Comparison of ENCODE assay signal across 8 cellular contexts in genomic region chrX:39816871-39817731, GRCh38.
A peak's percentile ranks its signal among the peaks of the same experiment; 100 is the strongest.
DNase-seq lines count a peak whose midpoint lies in the region; ATAC-seq, FAIRE-seq and TF ChIP-seq lines count a peak whose summit lies in the region.

No MANE protein-coding gene starts in this region.

- peak overlapping the region; percentile 42; the same call in 2 of the 3 replicates for H3K27ac ChIP-seq in K562 (ENCODE audit: extremely low read depth, low read depth, low read length)
- H3K27ac ChIP-seq in esophagus squamous epithelium, result no peak overlapping the region

- POLR2A ChIA-PET in K562 (lab: Yijun Ruan, JAX), result interaction anchor here (0.7 to 1.2 kb wide), 3 partner anchors 18 to 268 kb away, joined by 3 to 5 read pairs (median 4); no protein-coding TSS in a partner anchor

- CTCF ChIA-PET in K562 (lab: Yijun Ruan, JAX; ENCODE audit: low intra/inter-chr PET ratio), result no interaction called here

- H3K4me1 ChIP-seq in K562 (replicated peaks in 1 of 2; ENCODE audit: control insufficient read depth in 2 of 2, insufficient read depth in 2 of 2, low read length in 2 of 2), result peaks cover 10 to 27% of the 10 kb centered on the region in 2 experiments
- H3K4me1 ChIP-seq in neuron (ENCODE audit: insufficient read depth, low read length), result peaks cover 15% of the 10 kb centered on the region
- H3K4me1 ChIP-seq in esophagus squamous epithelium, result peaks cover 0 to 25% (median 0%) of the 10 kb centered on the region in 3 donors

- 17% methylated on average over 12 of the region's 16 CpGs for WGBS in K562 (ENCODE audit: insufficient coverage, low coverage, missing lambda C conversion rate)
- WGBS in esophagus squamous epithelium, 2 donors, result 29% methylated on average over 12 of the region's 16 CpGs; no CpG with 5 or more reads in 1 of the 2 donors

- H3K79me2 ChIP-seq in K562 (ENCODE audit: control insufficient read depth, insufficient read depth, low read length), result no peaks in the 10 kb centered on the region

- no peak for TF ChIP-seq RAD21 in K562 (CRISPR knock-in tag; conservative IDR thresholded peaks at IDR 0.05 in 1 of 2, IDR thresholded peaks at IDR 0.05 in 1 of 2)

- no peaks in the 10 kb centered on the region for H3K9me3 ChIP-seq in K562 (replicated peaks; ENCODE audit: control insufficient read depth, insufficient read depth, low read depth, low read length)
- H3K9me3 ChIP-seq in neuron (ENCODE audit: low read length), result no peaks in the 10 kb centered on the region
- no peaks in the 10 kb centered on the region for H3K9me3 ChIP-seq in esophagus squamous epithelium

- H3K4me2 ChIP-seq in K562 (ENCODE audit: insufficient read depth, low read length), result peak overlapping the region; percentile 22; the same call in 1 of the 2 replicates

- H3K36me3 ChIP-seq in K562 (ENCODE audit: control insufficient read depth, insufficient read depth, low read length) (no peaks in the 10 kb centered on the region), neuron (ENCODE audit: insufficient read depth, low read length) (no peaks in the 10 kb centered on the region), esophagus squamous epithelium (no peaks in the 10 kb centered on the region)

- FAIRE-seq in GM18507 (lab: Jason Lieb, UNC), result peak; percentile 31
- FAIRE-seq in K562 (lab: Jason Lieb, UNC), result peak; percentile 81

- peak; percentile 83 for TF ChIP-seq EP300 in K562 (IDR thresholded peaks at IDR 0.05; ENCODE audit: low read length)

- intact Hi-C loops in K562 (cut with micrococcal nuclease) (loop anchor here (5.0 to 10.0 kb wide), 2 partner anchors 355 to 448 kb away; no protein-coding TSS in a partner anchor), esophagus squamous epithelium (cut with DNase I) (loop anchor here (10.0 kb wide), 2 partner anchors 358 to 448 kb away; no protein-coding TSS in a partner anchor)

- no peaks in the 10 kb centered on the region for H3K27me3 ChIP-seq in K562 (ENCODE audit: control insufficient read depth in 2 of 2, insufficient read depth in 2 of 2, low read length in 2 of 2)
- no peaks in the 10 kb centered on the region for H3K27me3 ChIP-seq in neuron (ENCODE audit: insufficient read depth, low read length)
- H3K27me3 ChIP-seq in esophagus squamous epithelium, result peaks cover 0 to 16% (median 0%) of the 10 kb centered on the region in 4 donors

- no peaks in the 10 kb centered on the region for H4K20me1 ChIP-seq in K562 (replicated peaks; ENCODE audit: control insufficient read depth, insufficient read depth, low read length)

- no peak for TF ChIP-seq POLR2A in K562 (conservative IDR thresholded peaks at IDR 0.05)
- TF ChIP-seq POLR2A in esophagus squamous epithelium (IDR thresholded peaks at IDR 0.05), result no peak

- TF ChIP-seq CTCF in K562 (IDR thresholded peaks at IDR 0.05 in 2 of 3, conservative IDR thresholded peaks at IDR 0.05 in 1 of 3; ENCODE audit: insufficient read depth in 2 of 3, low read depth in 1 of 3, low read length in 3 of 3) (no peak), esophagus squamous epithelium (IDR thresholded peaks at IDR 0.05) (no peak)

- peak overlapping the region; percentile 45 for H2AFZ ChIP-seq in K562 (ENCODE audit: low read depth, low read length)
- no peak overlapping the region for H2AFZ ChIP-seq in neuron (ENCODE audit: low read depth, low read length)

- 0 out of 2 replicates have a peak overlapping the region, but pooled peaks have one; percentile 6 for H3K4me3 ChIP-seq in K562
- peak overlapping the region; percentile 20 for H3K4me3 ChIP-seq in neuron (ENCODE audit: low read length)
- no peak overlapping the region for H3K4me3 ChIP-seq in esophagus squamous epithelium

- DNase-seq in GM18507 (ENCODE audit: extremely low spot score, insufficient read length, low read depth), result no peak
- DNase-seq in NCI-H1694 treated with DMSO at 0.1 percent for 48 hours (lab: John Stamatoyannopoulos, UW), result peak; percentile 56
- DNase-seq in K562 (ENCODE audit: extremely low read depth in 1 of 4, low spot score in 3 of 4), result peak; percentile 16 to 54 (median 26)
- no peak for DNase-seq in NAMALWA (ENCODE audit: low spot score)
- DNase-seq in esophagus squamous epithelium (lab: John Stamatoyannopoulos, UW), result no peak

- peak overlapping the region in 1 of 2 experiments; percentile 52; a peak in 1 of 4 replicates for H3K9ac ChIP-seq in K562 (ENCODE audit: insufficient read depth in 1 of 2, low read depth in 2 of 2, low read length in 2 of 2)

- H3K9me1 ChIP-seq in K562 (ENCODE audit: control insufficient read depth, insufficient read depth, low read length), result no peaks in the 10 kb centered on the region

- BruUV-seq in K562 (replicated peaks; lab: Mats Ljungman, UMichigan), result no TSS peak

- ATAC-seq in K562, result peak; percentile 76
- ATAC-seq in GM19452 (IDR thresholded peaks at IDR 0.05; ENCODE audit: unreplicated experiment), result no peak
- no peak for ATAC-seq in HG03521 (IDR thresholded peaks at IDR 0.05; ENCODE audit: unreplicated experiment)

- in situ Hi-C loops in K562 (cut with MboI), result no loop called here

TF ChIP-seq in K562, 482 proteins besides CTCF, POLR2A, EP300 and RAD21 (continues in another document):
- TF ChIP-seq SOX6 (IDR thresholded peaks at IDR 0.05) (peak; percentile 73), NCOA2 (IDR thresholded peaks at IDR 0.05; ENCODE audit: partially characterized antibody in 2 of 2) (peak in 1 of 2 experiments; percentile 40), ELK3 (CRISPR knock-in tag; IDR thresholded peaks at IDR 0.05) (no peak), TBL1XR1 (IDR thresholded peaks at IDR 0.05; ENCODE audit: low read length in 2 of 2) (peak in 1 of 2 experiments; percentile 59; a peak in 1 of 4 replicates), RERE (CRISPR knock-in tag; IDR thresholded peaks at IDR 0.05; ENCODE audit: borderline replicate concordance) (no peak), BRF1 (IDR thresholded peaks at IDR 0.05; ENCODE audit: borderline replicate concordance, extremely low read depth, insufficient read length) (no peak), SRSF7 (optimal IDR thresholded peaks at IDR 0.05; ENCODE audit: low read depth, low read length) (no peak), TCF7L2 (IDR thresholded peaks at IDR 0.05; ENCODE audit: low read depth, low read length) (no peak), BDP1 (IDR thresholded peaks at IDR 0.05; ENCODE audit: insufficient read depth, insufficient read length) (no peak), FOXK2 (conservative IDR thresholded peaks at IDR 0.05 in 1 of 2, IDR thresholded peaks at IDR 0.05 in 1 of 2; ENCODE audit: low read depth in 2 of 2) (peak; percentile 51 to 63), ETV1 (tag; conservative IDR thresholded peaks at IDR 0.05; ENCODE audit: low read depth) (peak; percentile 86), SIN3A (IDR thresholded peaks at IDR 0.05; ENCODE audit: borderline replicate concordance in 2 of 2, control insufficient read depth in 1 of 2, low read depth in 2 of 2, low read length in 2 of 2) (no peak)

Comparison
In these comparisons a context has a peak if more than half of its experiments do, and no peak if none do; other contexts are left out.
1. DNase-seq: peak in NCI-H1694 treated with DMSO at 0.1 percent for 48 hours (single experiment) and K562 (4 of 4); none in GM18507 (single experiment), NAMALWA (single experiment) and esophagus squamous epithelium (single experiment).
2. H3K4me3 ChIP-seq: peak in K562 (single experiment) and neuron (single experiment); none in esophagus squamous epithelium (0 of 4).